Comparison of ENCODE assay signal across 8 cellular contexts in the genomic region with DNA sequence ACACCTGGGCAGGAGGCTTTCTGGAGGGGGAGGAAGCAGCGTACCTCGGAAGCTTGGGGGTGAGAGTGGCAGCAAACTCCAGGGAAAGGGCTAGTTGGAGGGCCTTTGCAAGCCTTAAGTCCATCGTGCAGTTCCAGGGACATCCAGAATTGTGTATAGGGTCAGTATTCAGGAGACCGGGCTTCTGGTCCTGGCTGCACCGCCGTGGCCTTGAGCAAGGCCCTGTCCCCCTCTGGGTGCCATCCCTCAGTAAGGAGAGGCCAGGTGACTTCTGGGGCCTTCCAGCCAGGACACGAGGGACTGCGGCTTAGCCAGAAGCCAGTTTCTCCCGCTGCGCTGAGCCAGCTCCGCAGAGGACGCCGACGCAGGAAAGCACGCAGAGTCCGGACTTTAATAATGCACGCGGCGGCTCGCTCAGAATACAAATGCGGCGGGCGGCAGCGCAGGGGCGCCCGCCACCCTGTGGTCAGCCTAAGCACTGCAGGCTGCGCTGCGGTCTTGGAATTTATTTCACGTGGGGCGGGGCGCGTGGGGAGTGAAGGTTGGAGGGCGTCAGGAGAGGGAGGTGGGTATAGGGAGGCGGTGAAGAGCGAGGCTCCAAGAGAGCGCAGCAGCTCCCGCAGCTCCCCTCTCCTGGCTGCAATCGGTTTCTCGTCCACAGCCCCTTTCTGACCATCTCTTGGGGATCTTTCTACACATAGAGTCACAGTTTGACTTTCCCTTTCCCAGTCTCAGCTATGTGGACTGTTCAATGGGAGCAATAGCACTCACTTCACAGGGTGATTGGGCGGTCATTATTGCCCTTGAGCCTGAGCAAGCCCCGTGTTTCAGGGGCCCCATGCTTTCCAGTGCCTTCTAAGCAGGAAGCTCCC.
A peak's percentile ranks its signal among the peaks of the same experiment; 100 is the strongest.
DNase-seq lines count a peak whose midpoint lies in the region; ATAC-seq, FAIRE-seq and TF ChIP-seq lines count a peak whose summit lies in the region.

No MANE protein-coding gene starts in this region.

- no peaks in the 10 kb centered on the region for H3K79me2 ChIP-seq in DND-41 (ENCODE audit: insufficient read depth, low read length)

- no peak overlapping the region for H2BK20ac ChIP-seq in IMR-90 (ENCODE audit: low read depth, low read length)

- TF ChIP-seq RAD21 in IMR-90 (IDR thresholded peaks at IDR 0.05; ENCODE audit: low read length): peak; percentile 78

- TF ChIP-seq POLR2A in IMR-90 (IDR thresholded peaks at IDR 0.05; ENCODE audit: low read depth, low read length): no peak

- no peak overlapping the region; the same call in 1 of the 2 replicates for H3K4me2 ChIP-seq in DND-41 (ENCODE audit: insufficient read depth, low read length)
- peak overlapping the region; percentile 74 for H3K4me2 ChIP-seq in IMR-90 (ENCODE audit: low read depth, low read length)

- no peaks in the 10 kb centered on the region for H3K36me3 Mint-ChIP-seq in activated naive CD4-positive, alpha-beta T cell treated with anti-CD3 and anti-CD28 coated beads, Interleukin-2, amount 50 U/mL, for 72 hours

- no peaks in the 10 kb centered on the region for H3K79me1 ChIP-seq in IMR-90 (ENCODE audit: low read depth in 1 of 2, low read length in 2 of 2)

- intact Hi-C loops in IMR-90 (cut with micrococcal nuclease) (loop anchor here (1.0 to 5.0 kb wide), 5 partner anchors 99 to 390 kb away; a partner anchor contains a TSS), Right ventricle myocardium superior (cut with DNase I) (no loop called here), posterior vena cava (cut with DNase I) (loop anchor here (2.0 to 5.0 kb wide), 2 partner anchors 310 kb away; no protein-coding TSS in a partner anchor)

- H2BK120ac ChIP-seq in IMR-90 (ENCODE audit: low read depth, low read length): no peak overlapping the region

- H3K9ac ChIP-seq in DND-41 (ENCODE audit: low read depth, low read length): no peak overlapping the region
- no peak overlapping the region for H3K9ac ChIP-seq in IMR-90 (ENCODE audit: low read depth, low read length)

- H3K9me3 ChIP-seq in DND-41 (ENCODE audit: insufficient read depth, low read length, severe bottlenecking) (no peaks in the 10 kb centered on the region), IMR-90 (ENCODE audit: control insufficient read depth, insufficient read depth, low read length) (no peaks in the 10 kb centered on the region; the same call in 1 of the 2 replicates), SJCRH30 (replicated peaks) (no peaks in the 10 kb centered on the region)

- peak; percentile 79 for TF ChIP-seq CTCF in DND-41 (IDR thresholded peaks at IDR 0.05; ENCODE audit: borderline replicate concordance, extremely low read depth, low read length, poor library complexity, severe bottlenecking)
- peak; percentile 85 for TF ChIP-seq CTCF in IMR-90 (conservative IDR thresholded peaks at IDR 0.05; ENCODE audit: low read depth, low read length)

- peaks cover 12% of the 10 kb centered on the region for H3K27me3 ChIP-seq in DND-41 (ENCODE audit: insufficient read depth, low read length, poor library complexity)
- H3K27me3 ChIP-seq in IMR-90 (ENCODE audit: control insufficient read depth, insufficient read depth, low read length): peaks cover 2% of the 10 kb centered on the region
- H3K27me3 ChIP-seq in SJCRH30: no peaks in the 10 kb centered on the region

- POLR2A ChIA-PET in IMR-90 (lab: Charles Lee; ENCODE audit: unreplicated experiment): no interaction called here

- dilution Hi-C loops in IMR-90 (cut with HindIII; ENCODE audit: low sequenced_read_pairs, unreplicated experiment): no loop called here

- no peak overlapping the region for H2BK15ac ChIP-seq in IMR-90 (ENCODE audit: low read depth, low read length)

- H2AFZ ChIP-seq in DND-41 (ENCODE audit: low read depth, low read length) (peak overlapping the region; percentile 49; the same call in 1 of the 2 replicates), IMR-90 (replicated peaks; ENCODE audit: low read length, poor library complexity) (peak overlapping the region; percentile 90)

- no peaks in the 10 kb centered on the region for H3K36me3 ChIP-seq in DND-41 (ENCODE audit: insufficient read depth, low read length)
- H3K36me3 ChIP-seq in IMR-90 (ENCODE audit: control insufficient read depth, insufficient read depth, low read length): no peaks in the 10 kb centered on the region
- no peaks in the 10 kb centered on the region for H3K36me3 ChIP-seq in SJCRH30

- H3K18ac ChIP-seq in IMR-90 (ENCODE audit: low read depth, low read length): no peak overlapping the region

- H2AK5ac ChIP-seq in IMR-90 (ENCODE audit: low read depth, low read length): no peak overlapping the region

- no peak overlapping the region for H3K27ac ChIP-seq in DND-41 (ENCODE audit: low read length)
- H3K27ac ChIP-seq in IMR-90 (ENCODE audit: insufficient read depth, low read length): no peak overlapping the region
- no peak overlapping the region for H3K27ac ChIP-seq in SJCRH30

- H3K4me1 ChIP-seq in DND-41 (ENCODE audit: insufficient read depth, low read length) (peaks cover 6% of the 10 kb centered on the region), IMR-90 (ENCODE audit: control insufficient read depth, insufficient read depth, low read length) (no peaks in the 10 kb centered on the region; the same call in 1 of the 2 replicates), SJCRH30 (no peaks in the 10 kb centered on the region)

- H3K4ac ChIP-seq in IMR-90 (ENCODE audit: low read depth, low read length): no peak overlapping the region

- no peak overlapping the region for H4K8ac ChIP-seq in IMR-90 (ENCODE audit: low read depth in 2 of 2, low read length in 2 of 2)

- no peak for FAIRE-seq in urothelium cell line (lab: Jason Lieb, UNC)

- H4K20me1 ChIP-seq in DND-41 (ENCODE audit: insufficient read depth, low read length): no peaks in the 10 kb centered on the region
- H4K20me1 ChIP-seq in IMR-90 (ENCODE audit: insufficient read depth, low read length): no peaks in the 10 kb centered on the region

- no peak overlapping the region for H4K91ac ChIP-seq in IMR-90 (ENCODE audit: insufficient read depth, low read depth, low read length)

- peak; percentile 63 for DNase-seq in DND-41
- DNase-seq in IMR-90: peak; percentile 22
- peak; percentile 47 to 69 for DNase-seq in SJCRH30
- peak; percentile 54 to 62 for DNase-seq in activated naive CD4-positive, alpha-beta T cell treated with anti-CD3 and anti-CD28 coated beads, Interleukin-2, amount 50 U/mL, for 72 hours (ENCODE audit: low spot score in 2 of 2)
- DNase-seq in Right ventricle myocardium superior: peak; percentile 80
- DNase-seq in posterior vena cava (ENCODE audit: low spot score): peak; percentile 91
- DNase-seq in urothelium cell line (ENCODE audit: low spot score): peak; percentile 50

- CTCF ChIA-PET in IMR-90 (lab: Yijun Ruan, JAX): interaction anchor here (0.7 to 3.4 kb wide), 9 partner anchors 10 to 315 kb away, joined by 3 to 33 read pairs (median 5); no protein-coding TSS in a partner anchor

- BruUV-seq in IMR-90 (replicated peaks; lab: Mats Ljungman, UMichigan): no TSS peak

- no peak overlapping the region for H3K14ac ChIP-seq in IMR-90 (replicated peaks; ENCODE audit: low read depth, low read length)

- no peak overlapping the region for H4K5ac ChIP-seq in IMR-90 (ENCODE audit: low read depth, low read length)

- 22% methylated on average over 23 of the region's 41 CpGs; no CpG with 5 or more reads in 1 of the 2 experiments for WGBS in IMR-90 (ENCODE audit: extremely low coverage in 2 of 2, insufficient read length in 1 of 2), 2 experiments

- no peak overlapping the region for H2BK5ac ChIP-seq in IMR-90 (ENCODE audit: low read depth, low read length, poor library complexity, severe bottlenecking)

- in situ Hi-C loops in IMR-90 (cut with MboI; ENCODE audit: low sequenced_read_pairs): no loop called here

- no peak overlapping the region for H3K56ac ChIP-seq in IMR-90 (ENCODE audit: extremely low read depth, insufficient read depth, low read length)

- no peak overlapping the region for H3K4me3 ChIP-seq in DND-41 (ENCODE audit: low read depth in 1 of 2, low read length in 2 of 2)
- no peak overlapping the region for H3K4me3 ChIP-seq in IMR-90 (ENCODE audit: insufficient read depth, low read depth, low read length)
- H3K4me3 ChIP-seq in SJCRH30: peak overlapping the region; percentile 36

- no peaks in the 10 kb centered on the region for H3K9me3 Mint-ChIP-seq in activated naive CD4-positive, alpha-beta T cell treated with anti-CD3 and anti-CD28 coated beads, Interleukin-2, amount 50 U/mL, for 72 hours

- H3K27ac Mint-ChIP-seq in activated naive CD4-positive, alpha-beta T cell treated with anti-CD3 and anti-CD28 coated beads, Interleukin-2, amount 50 U/mL, for 72 hours: no peak overlapping the region

- ATAC-seq in DND-41 (ENCODE audit: insufficient read depth, low read depth) (peak; percentile 95), GM21529 (IDR thresholded peaks at IDR 0.05; ENCODE audit: unreplicated experiment) (peak; percentile 92), IMR-90 (ENCODE audit: low read depth) (peak; percentile 99), Right ventricle myocardium superior (ENCODE audit: poor library complexity) (peak; percentile 95)
- peak; percentile 69 to 90 for ATAC-seq in activated naive CD4-positive, alpha-beta T cell treated with anti-CD3 and anti-CD28 coated beads, Interleukin-2, amount 50 U/mL, for 72 hours

- H3K23ac ChIP-seq in IMR-90 (ENCODE audit: low read depth, low read length): no peak overlapping the region

- no peaks in the 10 kb centered on the region for H3K9me1 ChIP-seq in IMR-90 (ENCODE audit: insufficient read depth, low read length)

- H2AK9ac ChIP-seq in IMR-90 (replicated peaks; ENCODE audit: low read depth, low read length, poor library complexity): no peak overlapping the region

TF ChIP-seq in IMR-90, 13 proteins besides CTCF, POLR2A, EP300 and RAD21 (continues in another document):
- no peak for TF ChIP-seq MAFK (IDR thresholded peaks at IDR 0.05; ENCODE audit: low read depth, low read length)
- TF ChIP-seq MAZ (IDR thresholded peaks at IDR 0.05; ENCODE audit: borderline replicate concordance, low read depth, low read length): peak; percentile 56; the same call in 1 of the 2 replicates
- TF ChIP-seq CHD1 (IDR thresholded peaks at IDR 0.05; ENCODE audit: low read depth, low read length): no peak
- TF ChIP-seq, protein P1, sequence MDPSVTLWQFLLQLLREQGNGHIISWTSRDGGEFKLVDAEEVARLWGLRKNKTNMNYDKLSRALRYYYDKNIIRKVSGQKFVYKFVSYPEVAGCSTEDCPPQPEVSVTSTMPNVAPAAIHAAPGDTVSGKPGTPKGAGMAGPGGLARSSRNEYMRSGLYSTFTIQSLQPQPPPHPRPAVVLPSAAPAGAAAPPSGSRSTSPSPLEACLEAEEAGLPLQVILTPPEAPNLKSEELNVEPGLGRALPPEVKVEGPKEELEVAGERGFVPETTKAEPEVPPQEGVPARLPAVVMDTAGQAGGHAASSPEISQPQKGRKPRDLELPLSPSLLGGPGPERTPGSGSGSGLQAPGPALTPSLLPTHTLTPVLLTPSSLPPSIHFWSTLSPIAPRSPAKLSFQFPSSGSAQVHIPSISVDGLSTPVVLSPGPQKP (IDR thresholded peaks at IDR 0.05; ENCODE audit: borderline replicate concordance, low read depth, low read length): no peak
- TF ChIP-seq MXI1 (IDR thresholded peaks at IDR 0.05; ENCODE audit: borderline replicate concordance, low read depth, low read length): peak; percentile 44; the same call in 1 of the 2 replicates
- TF ChIP-seq RCOR1 (IDR thresholded peaks at IDR 0.05; ENCODE audit: insufficient replicate concordance, low read length): no peak
- TF ChIP-seq SMC3 (IDR thresholded peaks at IDR 0.05; ENCODE audit: low read depth, low read length): peak; percentile 84

Comparison
In these comparisons a context has a peak if more than half of its experiments do, and no peak if none do; other contexts are left out.
1. DNase-seq: peak in every context shown above with its lines; median percentile 91 in posterior vena cava; 80 in Right ventricle myocardium superior; 63 in DND-41; 58 in SJCRH30; 58 in activated naive CD4-positive, alpha-beta T cell treated with anti-CD3 and anti-CD28 coated beads, Interleukin-2, amount 50 U/mL, for 72 hours; 50 in urothelium cell line; 22 in IMR-90.